Comparison of ENCODE assay signal across 17 cellular contexts in the genomic region with DNA sequence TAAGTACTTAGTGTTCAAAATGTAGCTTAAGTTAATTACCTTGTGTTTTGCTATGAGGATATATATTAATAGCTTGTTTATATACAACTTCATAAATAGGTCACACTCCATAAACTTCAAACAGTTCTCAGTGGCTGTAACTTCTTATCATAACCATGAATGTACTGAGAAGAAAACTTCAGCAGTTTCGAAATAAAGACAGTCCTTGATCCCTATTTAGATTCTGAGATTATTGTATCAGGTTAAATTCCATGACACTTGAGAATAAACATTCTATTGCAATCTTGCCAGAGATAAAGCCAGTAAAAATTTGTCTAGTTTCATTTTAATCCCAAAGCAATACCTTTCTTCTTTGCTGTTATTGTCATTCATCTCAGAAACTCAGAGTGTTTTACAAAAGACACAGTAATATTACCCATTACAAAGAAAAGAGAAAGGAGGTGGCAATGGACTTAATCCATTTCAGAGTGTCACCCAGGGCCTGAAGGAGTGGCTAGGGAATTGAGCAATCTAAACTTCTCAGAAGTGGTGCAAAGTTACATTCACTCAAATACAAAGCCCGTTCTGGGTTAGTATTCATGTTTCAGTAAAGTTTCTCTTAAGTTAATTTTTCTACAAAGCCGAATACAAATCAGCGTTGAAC.
DNase-seq lines count a peak whose midpoint lies in the region; ATAC-seq and TF ChIP-seq lines count a peak whose summit lies in the region.
"Had no signal": no experiment of that assay in that cellular context is flagged by ENCODE, and none has a peak within 500 bp of the region (broad histone marks: within the 10 kb centered on the region; RNA-seq: fewer than 3 reads in every experiment).

No MANE protein-coding gene starts in this region.

- TF ChIP-seq RAD21 in Ishikawa (IDR thresholded peaks at IDR 0.05; ENCODE audit: low read depth) = no peak

- H3K27me3 ChIP-seq in adipocyte (replicated peaks; ENCODE audit: control insufficient read depth, insufficient read depth, low read length) (no peaks in the 10 kb centered on the region), left lung (no peaks in the 10 kb centered on the region)

- TF ChIP-seq EP300 in Ishikawa (IDR thresholded peaks at IDR 0.05; ENCODE audit: borderline replicate concordance) = no peak

- DNase-seq in AG09319 (ENCODE audit: extremely low read depth, low read depth) (peak; percentile 12), adipocyte (ENCODE audit: low read depth) (peak; percentile 78), left lung (no peak), GDM1 (lab: John Stamatoyannopoulos, UW) (no peak), glutamatergic neuron (no peak)
- DNase-seq: amygdala; effector memory CD8-positive, alpha-beta T cell; EL; NCI-H510A; psoas muscle; SHP77 treated with DMSO at 0.1 percent for 48 hours; stimulated activated CD4-positive, alpha-beta T cell treated with anti-CD3 and anti-CD28 coated beads, Interleukin-4, amount 100 ng/mL, for 24 hours; stimulated activated naive CD8-positive, alpha-beta T cell treated with anti-CD3 and anti-CD28 coated beads, Interleukin-15, Interleukin-2, amounts not matched to agents 100 U/mL and 50 U/mL, for 24 hours had no signal

- intact Hi-C loops in left lung (cut with DNase I) = no loop called here

- H3K4me3 ChIP-seq in adipocyte (ENCODE audit: low read length) = peak overlapping the region; percentile 61
- H3K4me3 ChIP-seq in left lung = no peak overlapping the region
- H3K4me3 ChIP-seq: psoas muscle had no signal

- H3K4me1 ChIP-seq in adipocyte (ENCODE audit: control insufficient read depth, insufficient read depth, low read length) (peaks cover 19% of the 10 kb centered on the region), left lung (peaks cover 0 to 5% of the 10 kb centered on the region in 2 donors)
- H3K4me1 ChIP-seq: psoas muscle had no signal

- no peaks in the 10 kb centered on the region for H3K9me3 ChIP-seq in adipocyte (ENCODE audit: control insufficient read depth, low read length)
- H3K9me3 ChIP-seq in left lung = no peaks in the 10 kb centered on the region
- H3K9me3 ChIP-seq: psoas muscle had no signal

- no peaks in the 10 kb centered on the region for H3K9me3 Mint-ChIP-seq in glutamatergic neuron (ENCODE audit: unreplicated experiment)

- peaks cover 5% of the 10 kb centered on the region for H3K27me3 Mint-ChIP-seq in glutamatergic neuron (ENCODE audit: unreplicated experiment)
- H3K27me3 Mint-ChIP-seq: effector memory CD8-positive, alpha-beta T cell had no signal

- TF ChIP-seq CTCF in AG09319 (IDR thresholded peaks at IDR 0.05; ENCODE audit: low read depth, low read length) = no peak
- no peak for TF ChIP-seq CTCF in left lung (IDR thresholded peaks at IDR 0.05)
- TF ChIP-seq CTCF in glutamatergic neuron (IDR thresholded peaks at IDR 0.05; ENCODE audit: partially characterized antibody, unreplicated experiment) = no peak

- no peak overlapping the region for H3K27ac Mint-ChIP-seq in glutamatergic neuron (ENCODE audit: unreplicated experiment)
- H3K27ac Mint-ChIP-seq: effector memory CD8-positive, alpha-beta T cell had no signal

- H3K4me1 Mint-ChIP-seq in glutamatergic neuron (ENCODE audit: low read depth, unreplicated experiment) = no peaks in the 10 kb centered on the region

- peak; percentile 87 for ATAC-seq in left lung
- no peak for ATAC-seq in GM18861 (IDR thresholded peaks at IDR 0.05; ENCODE audit: unreplicated experiment)
- ATAC-seq in HG03159 (IDR thresholded peaks at IDR 0.05; ENCODE audit: unreplicated experiment) = no peak
- ATAC-seq: effector memory CD8-positive, alpha-beta T cell; stimulated activated naive CD8-positive, alpha-beta T cell treated with anti-CD3 and anti-CD28 coated beads, Interleukin-15, Interleukin-2, amounts not matched to agents 100 U/mL and 50 U/mL, for 24 hours had no signal

- peak overlapping the region in 1 of 2 donors; percentile 45 for H3K27ac ChIP-seq in left lung
- H3K27ac ChIP-seq: psoas muscle, VCaP had no signal

- no peaks in the 10 kb centered on the region for H3K36me3 ChIP-seq in adipocyte (ENCODE audit: control insufficient read depth, insufficient read depth, low read length, severe bottlenecking)
- no peaks in the 10 kb centered on the region for H3K36me3 ChIP-seq in left lung

- no peaks in the 10 kb centered on the region for H3K36me3 Mint-ChIP-seq in glutamatergic neuron (ENCODE audit: unreplicated experiment)

- peak overlapping the region; percentile 42 for H3K9ac ChIP-seq in adipocyte (ENCODE audit: low read length)

- H3K4me3 Mint-ChIP-seq in glutamatergic neuron (ENCODE audit: unreplicated experiment) = no peak overlapping the region
- H3K4me3 Mint-ChIP-seq: effector memory CD8-positive, alpha-beta T cell had no signal

TF ChIP-seq in Ishikawa, 13 proteins besides CTCF, POLR2A, EP300 and RAD21:
- peak; percentile 73 for TF ChIP-seq CEBPB (IDR thresholded peaks at IDR 0.05)
- TF ChIP-seq, protein P1, sequence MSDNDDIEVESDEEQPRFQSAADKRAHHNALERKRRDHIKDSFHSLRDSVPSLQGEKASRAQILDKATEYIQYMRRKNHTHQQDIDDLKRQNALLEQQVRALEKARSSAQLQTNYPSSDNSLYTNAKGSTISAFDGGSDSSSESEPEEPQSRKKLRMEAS (IDR thresholded peaks at IDR 0.05) = no peak

Comparison
In these comparisons a context has a peak if more than half of its experiments do, and no peak if none do; other contexts are left out.
1. DNase-seq: peak in AG09319 (single experiment) and adipocyte (single experiment); none in left lung (0 of 2), GDM1 (single experiment) and glutamatergic neuron (single experiment).